Comparison of ENCODE assay signal across 17 cellular contexts in genomic region chr2:32960238-32960637, GRCh38. TPM values are rescaled to one million over a fixed set of nuclear protein-coding genes. Genes with fewer than 3 reads are reported as not detected.
DNase-seq lines count a peak whose midpoint lies in the region; ATAC-seq, FAIRE-seq and TF ChIP-seq lines count a peak whose summit lies in the region.
"Had no signal": no experiment of that assay in that cellular context is flagged by ENCODE, and none has a peak within 500 bp of the region (broad histone marks: within the 10 kb centered on the region; RNA-seq: fewer than 3 reads in every experiment).

No MANE protein-coding gene starts in this region.

- H4K91ac ChIP-seq in IMR-90 (ENCODE audit: insufficient read depth, low read depth, low read length) (no peak overlapping the region), trophoblast cell (ENCODE audit: low read depth, low read length) (no peak overlapping the region)

- H3K4me1 ChIP-seq in IMR-90 (ENCODE audit: control insufficient read depth, insufficient read depth, low read length) (peaks cover 7% of the 10 kb centered on the region; the same call in 1 of the 2 replicates), K562 (replicated peaks in 1 of 2; ENCODE audit: control insufficient read depth in 2 of 2, insufficient read depth in 2 of 2, low read length in 2 of 2) (peaks cover 6 to 19% of the 10 kb centered on the region in 2 experiments; a peak in 4 of 5 replicates), trophoblast cell (ENCODE audit: control insufficient read depth in 1 of 2, insufficient read depth in 2 of 2, low read length in 2 of 2) (no peaks in the 10 kb centered on the region), small intestine (ENCODE audit: control insufficient read depth in 2 of 2, insufficient read depth in 1 of 2, low read depth in 1 of 2, low read length in 1 of 2) (peaks cover 0 to 2% of the 10 kb centered on the region in 2 donors)

- H3K14ac ChIP-seq in IMR-90 (replicated peaks; ENCODE audit: low read depth, low read length): 0 out of 2 replicates have a peak overlapping the region, but pooled peaks have one; percentile 47
- H3K14ac ChIP-seq in trophoblast cell (ENCODE audit: low read length): no peak overlapping the region

- H3K79me1 ChIP-seq in IMR-90 (ENCODE audit: low read depth in 1 of 2, low read length in 2 of 2): peaks cover 10 to 65% of the 10 kb centered on the region in 2 experiments
- no peaks in the 10 kb centered on the region for H3K79me1 ChIP-seq in trophoblast cell (ENCODE audit: low read length)

- H4K8ac ChIP-seq in IMR-90 (ENCODE audit: low read depth in 2 of 2, low read length in 2 of 2) (0 out of 4 replicates have a peak overlapping the region, but pooled peaks of 1 of the 2 experiments have one; percentile 20), trophoblast cell (ENCODE audit: low read depth, low read length) (no peak overlapping the region)

- BruUV-seq in IMR-90 (replicated peaks; lab: Mats Ljungman, UMichigan) (no TSS peak), K562 (replicated peaks; lab: Mats Ljungman, UMichigan) (no TSS peak)

- no peak for TF ChIP-seq RAD21 in IMR-90 (IDR thresholded peaks at IDR 0.05; ENCODE audit: low read length)
- TF ChIP-seq RAD21 in K562 (CRISPR knock-in tag; conservative IDR thresholded peaks at IDR 0.05 in 1 of 2, IDR thresholded peaks at IDR 0.05 in 1 of 2): no peak

- H2BK20ac ChIP-seq in IMR-90 (ENCODE audit: low read depth, low read length): no peak overlapping the region

- H3K18ac ChIP-seq in IMR-90 (ENCODE audit: low read depth, low read length) (no peak overlapping the region), trophoblast cell (ENCODE audit: low read length) (no peak overlapping the region)

- no peak overlapping the region for H4K12ac ChIP-seq in trophoblast cell (ENCODE audit: low read depth, low read length)

- WGBS in IMR-90 (ENCODE audit: extremely low coverage in 2 of 2, insufficient read length in 1 of 2), 2 experiments: no CpG with 5 or more reads among the region's 1 CpG
- WGBS in K562 (ENCODE audit: insufficient coverage, low coverage, missing lambda C conversion rate): 44% methylated on average over 1 of the region's 1 CpG
- no CpG with 5 or more reads among the region's 1 CpG for WGBS in trophoblast cell (ENCODE audit: extremely low coverage, insufficient coverage, insufficient read length)
- 94 to 96% (median 96%) methylated on average over 1 of the region's 1 CpG for WGBS in small intestine, 3 donors

- CTCF ChIA-PET in IMR-90 (lab: Yijun Ruan, JAX) (interaction anchor here (0.6 kb wide), 1 partner anchor 162 kb away, joined by 3 read pairs; no protein-coding TSS in a partner anchor), K562 (lab: Yijun Ruan, JAX; ENCODE audit: low intra/inter-chr PET ratio) (no interaction called here)

- no peak for TF ChIP-seq EP300 in K562 (IDR thresholded peaks at IDR 0.05; ENCODE audit: low read length)

- H3K4me2 ChIP-seq in IMR-90 (ENCODE audit: low read depth, low read length): no peak overlapping the region
- H3K4me2 ChIP-seq in K562 (ENCODE audit: insufficient read depth, low read length): peak overlapping the region; percentile 40; the same call in 1 of the 2 replicates
- H3K4me2 ChIP-seq in trophoblast cell (ENCODE audit: low read length): no peak overlapping the region

- no peak overlapping the region for H3K4me3 ChIP-seq in IMR-90 (ENCODE audit: insufficient read depth, low read depth, low read length)
- no peak overlapping the region for H3K4me3 ChIP-seq in K562
- no peak overlapping the region for H3K4me3 ChIP-seq in trophoblast cell (ENCODE audit: low read depth, low read length)
- H3K4me3 ChIP-seq in small intestine (ENCODE audit: low read depth in 1 of 2, low read length in 2 of 2): no peak overlapping the region
- H3K4me3 ChIP-seq: GM23248 had no signal

- no peak for TF ChIP-seq POLR2A in IMR-90 (IDR thresholded peaks at IDR 0.05; ENCODE audit: low read depth, low read length)
- no peak for TF ChIP-seq POLR2A in K562 (conservative IDR thresholded peaks at IDR 0.05)

- H3K23ac ChIP-seq in IMR-90 (ENCODE audit: low read depth, low read length) (peak overlapping the region; percentile 52; the same call in 1 of the 2 replicates), trophoblast cell (ENCODE audit: low read length) (no peak overlapping the region)

- H3K27me3 ChIP-seq in IMR-90 (ENCODE audit: control insufficient read depth, insufficient read depth, low read length) (no peaks in the 10 kb centered on the region), K562 (ENCODE audit: control insufficient read depth in 2 of 2, insufficient read depth in 2 of 2, low read length in 2 of 2) (no peaks in the 10 kb centered on the region), trophoblast cell (ENCODE audit: insufficient read depth, low read length) (no peaks in the 10 kb centered on the region), small intestine (ENCODE audit: control insufficient read depth in 2 of 2, insufficient read depth in 2 of 2, low read length in 2 of 2) (no peaks in the 10 kb centered on the region)

- peaks cover 12% of the 10 kb centered on the region for H3K9me1 ChIP-seq in IMR-90 (ENCODE audit: insufficient read depth, low read length)
- no peaks in the 10 kb centered on the region for H3K9me1 ChIP-seq in K562 (ENCODE audit: control insufficient read depth, insufficient read depth, low read length)

- in situ Hi-C loops in IMR-90 (cut with MboI; ENCODE audit: low sequenced_read_pairs): no loop called here
- in situ Hi-C loops in K562 (cut with MboI): no loop called here

- no peak overlapping the region for H2BK12ac ChIP-seq in trophoblast cell (ENCODE audit: low read length)

- H3K56ac ChIP-seq in IMR-90 (ENCODE audit: extremely low read depth, insufficient read depth, low read length): no peak overlapping the region

- DNase-seq in HTR-8/SVneo (ENCODE audit: insufficient read length, low spot score): no peak
- no peak for DNase-seq in IMR-90
- no peak for DNase-seq in K562 (ENCODE audit: extremely low read depth in 1 of 4, low spot score in 3 of 4)
- peak; percentile 28 to 77 for DNase-seq in trophoblast cell
- DNase-seq in small intestine: no peak
- DNase-seq in foreskin melanocyte: no peak
- DNase-seq: C1 segment of cervical spinal cord; Calu3; CD4-positive, alpha-beta memory T cell; COR-L47; DND-41; GM23248; H7; HCEC 1CT had no signal

- no peaks in the 10 kb centered on the region for H3K9me3 ChIP-seq in IMR-90 (ENCODE audit: control insufficient read depth, insufficient read depth, low read length)
- no peaks in the 10 kb centered on the region for H3K9me3 ChIP-seq in K562 (replicated peaks; ENCODE audit: control insufficient read depth, insufficient read depth, low read depth, low read length)
- no peaks in the 10 kb centered on the region for H3K9me3 ChIP-seq in trophoblast cell (ENCODE audit: insufficient read depth, low read depth, low read length)
- H3K9me3 ChIP-seq in small intestine (ENCODE audit: control insufficient read depth, low read depth): no peaks in the 10 kb centered on the region

- H3K79me2 ChIP-seq in K562 (ENCODE audit: control insufficient read depth, insufficient read depth, low read length) (peaks cover 4% of the 10 kb centered on the region; the same call in 1 of the 3 replicates), trophoblast cell (ENCODE audit: control insufficient read depth, insufficient read depth, low read length, poor library complexity) (no peaks in the 10 kb centered on the region)

- dilution Hi-C loops in IMR-90 (cut with HindIII; ENCODE audit: low sequenced_read_pairs, unreplicated experiment): no loop called here

- ATAC-seq in IMR-90 (ENCODE audit: low read depth) (no peak), K562 (no peak), GM18870 (IDR thresholded peaks at IDR 0.05; ENCODE audit: unreplicated experiment) (no peak)

- H4K5ac ChIP-seq in IMR-90 (ENCODE audit: low read depth, low read length): no peak overlapping the region

- FAIRE-seq in HTR-8/SVneo (lab: Jason Lieb, UNC): peak; percentile 9
- FAIRE-seq in K562 (lab: Jason Lieb, UNC): no peak
- FAIRE-seq in small intestine (lab: Jason Lieb, UNC): no peak
- FAIRE-seq: G401.6, H1 had no signal

- H2BK120ac ChIP-seq in IMR-90 (ENCODE audit: low read depth, low read length): no peak overlapping the region
- H2BK120ac ChIP-seq in trophoblast cell (ENCODE audit: insufficient read depth, low read length, poor library complexity): no peak overlapping the region

- H3K27ac ChIP-seq in IMR-90 (ENCODE audit: insufficient read depth, low read length) (no peak overlapping the region), K562 (ENCODE audit: extremely low read depth, low read depth, low read length) (peak overlapping the region; percentile 57), trophoblast cell (ENCODE audit: low read depth, low read length) (no peak overlapping the region), small intestine (ENCODE audit: low read depth in 1 of 2, low read length in 1 of 2) (no peak overlapping the region)
- H3K27ac ChIP-seq: GM23248 had no signal

- 0 out of 3 replicates have a peak overlapping the region, but pooled peaks have one; percentile 1 for H2BK15ac ChIP-seq in IMR-90 (ENCODE audit: low read depth, low read length)

- no peak overlapping the region for H2AK9ac ChIP-seq in IMR-90 (replicated peaks; ENCODE audit: low read depth, low read length, poor library complexity)

- H2BK5ac ChIP-seq in IMR-90 (ENCODE audit: low read depth, low read length, poor library complexity, severe bottlenecking): no peak overlapping the region
- no peak overlapping the region for H2BK5ac ChIP-seq in trophoblast cell (ENCODE audit: low read depth, low read length, poor library complexity)

- H3K36me3 ChIP-seq in IMR-90 (ENCODE audit: control insufficient read depth, insufficient read depth, low read length): peaks cover 2% of the 10 kb centered on the region; the same call in 1 of the 2 replicates
- no peaks in the 10 kb centered on the region for H3K36me3 ChIP-seq in K562 (ENCODE audit: control insufficient read depth, insufficient read depth, low read length)
- H3K36me3 ChIP-seq in trophoblast cell (ENCODE audit: control insufficient read depth in 1 of 2, insufficient read depth in 2 of 2, low read length in 2 of 2): no peaks in the 10 kb centered on the region
- H3K36me3 ChIP-seq in small intestine (ENCODE audit: control insufficient read depth in 2 of 2, insufficient read depth in 2 of 2, low read length in 2 of 2): no peaks in the 10 kb centered on the region

- intact Hi-C loops in IMR-90 (cut with micrococcal nuclease) (loop anchor here (10.0 kb wide), 1 partner anchor 625 kb away; no protein-coding TSS in a partner anchor), K562 (cut with micrococcal nuclease) (loop anchor here (5.0 kb wide), 1 partner anchor 62 kb away; no protein-coding TSS in a partner anchor)

- H4K20me1 ChIP-seq in IMR-90 (ENCODE audit: insufficient read depth, low read length): peaks cover 3% of the 10 kb centered on the region; the same call in 1 of the 2 replicates
- H4K20me1 ChIP-seq in K562 (replicated peaks; ENCODE audit: control insufficient read depth, insufficient read depth, low read length): no peaks in the 10 kb centered on the region

- TF ChIP-seq CTCF in IMR-90 (conservative IDR thresholded peaks at IDR 0.05; ENCODE audit: low read depth, low read length) (no peak), K562 (IDR thresholded peaks at IDR 0.05 in 2 of 3, conservative IDR thresholded peaks at IDR 0.05 in 1 of 3; ENCODE audit: insufficient read depth in 2 of 3, low read depth in 1 of 3, low read length in 3 of 3) (no peak)

- H3K9ac ChIP-seq in IMR-90 (ENCODE audit: low read depth, low read length): no peak overlapping the region
- H3K9ac ChIP-seq in K562 (ENCODE audit: insufficient read depth in 1 of 2, low read depth in 2 of 2, low read length in 2 of 2): peak overlapping the region in 1 of 2 experiments; percentile 12; a peak in 1 of 4 replicates
- no peak overlapping the region for H3K9ac ChIP-seq in trophoblast cell (ENCODE audit: low read length)
- H3K9ac ChIP-seq: GM23248 had no signal

- H2AK5ac ChIP-seq in IMR-90 (ENCODE audit: low read depth, low read length): no peak overlapping the region
- H2AK5ac ChIP-seq in trophoblast cell (ENCODE audit: low read length): no peak overlapping the region

- no peak overlapping the region for H3K4ac ChIP-seq in IMR-90 (ENCODE audit: low read depth, low read length)
- H3K4ac ChIP-seq in trophoblast cell (ENCODE audit: low read depth, low read length): no peak overlapping the region

- POLR2A ChIA-PET in IMR-90 (lab: Charles Lee; ENCODE audit: unreplicated experiment): no interaction called here
- POLR2A ChIA-PET in K562 (lab: Yijun Ruan, JAX): no interaction called here

- H2AFZ ChIP-seq in IMR-90 (replicated peaks; ENCODE audit: low read length, poor library complexity): no peak overlapping the region
- H2AFZ ChIP-seq in K562 (ENCODE audit: low read depth, low read length): peak overlapping the region; percentile 36; the same call in 1 of the 2 replicates
- no peak overlapping the region for H2AFZ ChIP-seq in trophoblast cell (ENCODE audit: insufficient read depth, low read length, poor library complexity)
- H2AFZ ChIP-seq: GM23248 had no signal

RNA-seq across cellular contexts. Expression of gene LTBP1, which starts 13.5 kb away (rescaled TPM):
- 297 and 326 TPM in 2 replicates for total RNA-seq in IMR-90 (2012; rRNA removed)
- 211 and 235 TPM in 2 replicates for polyA plus RNA-seq in IMR-90 (2012; rRNA removed)
- 117 and 133 TPM in 2 replicates for polyA plus RNA-seq in IMR-90 (2012; cell fraction: cytosol; rRNA removed)
- polyA plus RNA-seq in IMR-90 (2012; cell fraction: nucleus; rRNA removed; ENCODE audit: low replicate concordance): 75.2 and 176 TPM in 2 replicates
- 48.1 and 65.2 TPM in 2 replicates for total RNA-seq in K562 (2011; cell fraction: chromatin; rRNA removed; ENCODE audit: low replicate concordance)
- 41.1 and 45.5 TPM in 2 replicates for total RNA-seq in K562 (2011; cell fraction: nucleolus; rRNA removed)
- 41.8 and 50.5 TPM in 2 replicates for total RNA-seq in K562 (2011; cell fraction: nucleoplasm; rRNA removed)
- 8.2 and 10.4 TPM in 2 replicates for total RNA-seq in K562 (2014; rRNA removed)
- 7.9 and 8.5 TPM in 2 replicates for total RNA-seq in K562 (2014; rRNA removed; fragmentation: Illumina TruSeq; extraction: Trizol)
- 3.6 and 3.8 TPM in 2 replicates for total RNA-seq in K562 (2015; rRNA removed; fragmentation: Illumina TruSeq; extraction: Trizol)
- 12.8 and 13.6 TPM in 2 replicates for total RNA-seq in K562 (2021)
- polyA plus RNA-seq in K562 (2011; rRNA removed): 12.2 and 16.4 TPM in 2 replicates
- 11.4 and 13.9 TPM in 2 replicates for polyA plus RNA-seq in K562 (2011; cell fraction: cytosol; rRNA removed)
- polyA plus RNA-seq in K562 (2011; cell fraction: nucleus; rRNA removed): 9.9 and 15.8 TPM in 2 replicates
- 6.6 and 7.6 TPM in 2 replicates for polyA plus RNA-seq in K562 (2012)
- 9.7 and 12.0 TPM in 2 replicates for polyA plus RNA-seq in K562 (2014; fragmentation: Illumina TruSeq; extraction: Trizol)
- polyA plus RNA-seq in K562 (2014; fragmentation: Nextera tagmentation; extraction: Ambion mirVana): 1 to 10 TPM; 4.3 to 5.2 TPM
- polyA plus RNA-seq in K562 (2014; rRNA removed): 6.7 and 7.0 TPM in 2 replicates
- 39.9 and 55.1 TPM in 2 replicates for polyA minus RNA-seq in K562 (2011; rRNA and poly(A)+ RNA removed)
- 19.4 and 29.2 TPM in 2 replicates for polyA minus RNA-seq in K562 (2011; cell fraction: cytosol; rRNA and poly(A)+ RNA removed)
- polyA minus RNA-seq in K562 (2011; cell fraction: nucleus; rRNA and poly(A)+ RNA removed): 15.8 and 17.2 TPM in 2 replicates
- polyA plus RNA-seq in trophoblast cell (2013): 26.6 and 27.0 TPM in 2 replicates
- polyA plus RNA-seq in small intestine: 10 to 100 TPM in 1 of 3 donors, 1 to 10 TPM in 1, under 1 TPM in 1; 0.67 to 12.1 (median 2.4) TPM
- polyA plus RNA-seq: CD4-positive, alpha-beta memory T cell had no signal

Comparison
In these comparisons a context has a peak if more than half of its experiments do, and no peak if none do; other contexts are left out.
1. DNase-seq: peak in trophoblast cell (2 of 2); none in HTR-8/SVneo (single experiment), IMR-90 (single experiment), K562 (0 of 4), small intestine (single experiment) and foreskin melanocyte (single experiment).
2. RNA of gene LTBP1, which starts 13.5 kb away (polyA plus RNA-seq): 75.2 to 235 TPM in IMR-90; 4.3 to 16.4 TPM in K562 and 0.67 to 12.1 TPM in small intestine; every median in the first group is over 4 times any median in the second.